Comparison of ENCODE assay signal across 8 cellular contexts in genomic region chr9:70043689-70044449, GRCh38.
DNase-seq lines count a peak whose midpoint lies in the region; ATAC-seq, FAIRE-seq and TF ChIP-seq lines count a peak whose summit lies in the region.

Gene MAMDC2, plus strand, starts transcription at chr9:70043848. Its CDS starts 350 bp downstream, at chr9:70044198.

- H3K4me1 Mint-ChIP-seq in activated naive CD8-positive, alpha-beta T cell (ENCODE audit: low read depth): peaks cover 6% of the 10 kb centered on the region
- peaks cover 7% of the 10 kb centered on the region for H3K4me1 Mint-ChIP-seq in activated naive CD8-positive, alpha-beta T cell treated with anti-CD3 and anti-CD28 coated beads, Interleukin-2, amount 50 U/mL, for 24 hours
- peaks cover 7 to 13% of the 10 kb centered on the region in 2 donors for H3K4me1 Mint-ChIP-seq in effector memory CD8-positive, alpha-beta T cell (ENCODE audit: low read depth in 2 of 2)
- peaks cover 7% of the 10 kb centered on the region for H3K4me1 Mint-ChIP-seq in memory B cell

- intact Hi-C loops in tibial artery (cut with DNase I; ENCODE audit: low total_unique reads): loop anchor here (2.0 to 10.0 kb wide), 3 partner anchors 69 to 561 kb away; no protein-coding TSS in a partner anchor

- DNase-seq in activated naive CD8-positive, alpha-beta T cell treated with anti-CD3 and anti-CD28 coated beads, Interleukin-2, amount 50 U/mL, for 24 hours: no peak
- DNase-seq in effector memory CD8-positive, alpha-beta T cell: no peak
- DNase-seq in memory B cell (ENCODE audit: low spot score in 2 of 2): no peak
- peak; percentile 77 to 84 for DNase-seq in tibial artery
- no peak for DNase-seq in D721Med (ENCODE audit: insufficient read length, low spot score)
- DNase-seq in 8988T: no peak

- no peak within 1 kb of the TSS for H3K27ac Mint-ChIP-seq in activated naive CD8-positive, alpha-beta T cell
- no peak within 1 kb of the TSS for H3K27ac Mint-ChIP-seq in activated naive CD8-positive, alpha-beta T cell treated with anti-CD3 and anti-CD28 coated beads, Interleukin-2, amount 50 U/mL, for 24 hours
- no peak within 1 kb of the TSS for H3K27ac Mint-ChIP-seq in effector memory CD8-positive, alpha-beta T cell
- H3K27ac Mint-ChIP-seq in memory B cell: no peak within 1 kb of the TSS

- H3K4me3 Mint-ChIP-seq in activated naive CD8-positive, alpha-beta T cell: peak within 1 kb of the TSS; percentile 62
- H3K4me3 Mint-ChIP-seq in activated naive CD8-positive, alpha-beta T cell treated with anti-CD3 and anti-CD28 coated beads, Interleukin-2, amount 50 U/mL, for 24 hours: no peak within 1 kb of the TSS
- peak within 1 kb of the TSS; percentile 56 to 72 for H3K4me3 Mint-ChIP-seq in effector memory CD8-positive, alpha-beta T cell
- peak within 1 kb of the TSS; percentile 27 for H3K4me3 Mint-ChIP-seq in memory B cell

- no peak for TF ChIP-seq CTCF in tibial artery (IDR thresholded peaks at IDR 0.05)
- TF ChIP-seq CTCF in D721Med (IDR thresholded peaks at IDR 0.05; ENCODE audit: insufficient read depth, missing control alignments): no peak

- no peaks in the 10 kb centered on the region for H3K27me3 ChIP-seq in tibial artery

- peak within 1 kb of the TSS; percentile 86 to 89 for H3K27ac ChIP-seq in tibial artery

- ATAC-seq in activated naive CD8-positive, alpha-beta T cell treated with anti-CD3 and anti-CD28 coated beads, Interleukin-2, amount 50 U/mL, for 24 hours: no peak
- ATAC-seq in effector memory CD8-positive, alpha-beta T cell (replicated peaks): no peak
- no peak for ATAC-seq in memory B cell (ENCODE audit: low read depth)
- no peak for ATAC-seq in HG02763 (IDR thresholded peaks at IDR 0.05; ENCODE audit: unreplicated experiment)

- FAIRE-seq in D721Med (lab: Jason Lieb, UNC): no peak

- H3K4me1 ChIP-seq in tibial artery: peaks cover 0 to 58% (median 41%) of the 10 kb centered on the region in 4 donors

- H3K4me3 ChIP-seq in tibial artery: peak within 1 kb of the TSS; percentile 77 to 82

- H3K9me3 ChIP-seq in tibial artery: no peaks in the 10 kb centered on the region

- H3K27me3 Mint-ChIP-seq in activated naive CD8-positive, alpha-beta T cell: peaks cover 28% of the 10 kb centered on the region
- peaks cover 45% of the 10 kb centered on the region for H3K27me3 Mint-ChIP-seq in activated naive CD8-positive, alpha-beta T cell treated with anti-CD3 and anti-CD28 coated beads, Interleukin-2, amount 50 U/mL, for 24 hours
- peaks cover 54 to 77% of the 10 kb centered on the region in 2 donors for H3K27me3 Mint-ChIP-seq in effector memory CD8-positive, alpha-beta T cell
- H3K27me3 Mint-ChIP-seq in memory B cell: peaks cover 20% of the 10 kb centered on the region

- no peaks in the 10 kb centered on the region for H3K36me3 ChIP-seq in tibial artery

- H3K9me3 Mint-ChIP-seq in activated naive CD8-positive, alpha-beta T cell (ENCODE audit: low read depth): no peaks in the 10 kb centered on the region
- no peaks in the 10 kb centered on the region for H3K9me3 Mint-ChIP-seq in activated naive CD8-positive, alpha-beta T cell treated with anti-CD3 and anti-CD28 coated beads, Interleukin-2, amount 50 U/mL, for 24 hours
- no peaks in the 10 kb centered on the region for H3K9me3 Mint-ChIP-seq in effector memory CD8-positive, alpha-beta T cell
- H3K9me3 Mint-ChIP-seq in memory B cell: no peaks in the 10 kb centered on the region

- H3K36me3 Mint-ChIP-seq in activated naive CD8-positive, alpha-beta T cell: no peaks in the 10 kb centered on the region
- no peaks in the 10 kb centered on the region for H3K36me3 Mint-ChIP-seq in activated naive CD8-positive, alpha-beta T cell treated with anti-CD3 and anti-CD28 coated beads, Interleukin-2, amount 50 U/mL, for 24 hours (ENCODE audit: low read depth)
- H3K36me3 Mint-ChIP-seq in effector memory CD8-positive, alpha-beta T cell (ENCODE audit: insufficient read depth): no peaks in the 10 kb centered on the region
- no peaks in the 10 kb centered on the region for H3K36me3 Mint-ChIP-seq in memory B cell

Comparison
In these comparisons a context has a peak if more than half of its experiments do, and no peak if none do; other contexts are left out.
1. DNase-seq: peak in tibial artery (2 of 2); none in activated naive CD8-positive, alpha-beta T cell treated with anti-CD3 and anti-CD28 coated beads, Interleukin-2, amount 50 U/mL, for 24 hours (single experiment), effector memory CD8-positive, alpha-beta T cell (0 of 3), memory B cell (0 of 2), D721Med (single experiment) and 8988T (single experiment).